ENCODE assay signal across 1 cellular context in the genomic region with DNA sequence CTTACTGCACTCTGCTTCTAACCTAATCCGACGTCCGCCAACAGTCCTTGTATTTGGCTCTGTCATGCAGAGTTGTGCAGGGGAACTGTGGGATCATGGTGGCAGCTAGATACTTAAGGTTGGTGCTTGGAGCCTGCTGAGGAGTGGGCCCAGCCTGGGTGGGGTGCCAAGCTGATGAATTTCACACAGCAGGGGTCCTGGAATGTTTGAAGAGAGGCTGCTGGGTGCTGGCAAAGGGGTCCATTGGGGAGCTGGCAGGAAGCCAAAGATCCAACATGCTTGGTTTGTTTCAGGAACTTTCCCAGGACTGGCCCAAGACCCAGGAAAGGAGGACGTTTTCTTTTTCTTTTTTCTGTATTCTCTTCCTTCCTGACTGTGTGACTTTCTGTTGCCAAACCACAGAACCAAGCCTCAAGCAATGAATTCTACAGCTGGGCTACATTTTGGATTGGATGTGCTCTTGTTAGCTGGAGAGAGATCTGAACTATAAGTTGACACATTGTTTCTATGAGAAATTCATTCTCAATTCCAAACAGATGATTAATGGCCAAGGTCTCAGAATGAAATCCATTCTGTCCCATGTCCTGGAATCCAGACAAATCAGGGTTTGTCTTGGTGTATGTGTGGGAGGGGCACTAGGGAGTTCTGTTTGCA.
TF ChIP-seq lines count a peak whose summit lies in the region.

No MANE protein-coding gene starts in this region.

TF ChIP-seq in K562, 482 proteins besides CTCF, POLR2A, EP300 and RAD21:
- TF ChIP-seq NFIC (IDR thresholded peaks at IDR 0.05) (peak; percentile 85), ZNF668 (CRISPR knock-in tag; IDR thresholded peaks at IDR 0.05) (no peak)
